ENCODE assay signal across 8 cellular contexts in genomic region chr4:52983563-52984303, GRCh38.
DNase-seq lines count a peak whose midpoint lies in the region; ATAC-seq and TF ChIP-seq lines count a peak whose summit lies in the region.

No MANE protein-coding gene starts in this region.

- H4K20me1 ChIP-seq in Karpas-422 (ENCODE audit: insufficient read depth, low read depth, low read length) (0 out of 2 replicates have a peak, but pooled peaks cover 18% of the 10 kb centered on the region), PC-3 (ENCODE audit: low read length) (no peaks in the 10 kb centered on the region)

- no peak overlapping the region for H3K4me3 ChIP-seq in Karpas-422 (ENCODE audit: low read length)
- H3K4me3 ChIP-seq in PC-3 (ENCODE audit: low read length) = no peak overlapping the region
- H3K4me3 ChIP-seq in dorsolateral prefrontal cortex = no peak overlapping the region
- H3K4me3 ChIP-seq in lung = no peak overlapping the region

- peak; percentile 55 for TF ChIP-seq CTCF in C4-2B (conservative IDR thresholded peaks at IDR 0.05)
- peak; percentile 90 for TF ChIP-seq CTCF in PC-3 (conservative IDR thresholded peaks at IDR 0.05; ENCODE audit: low read depth, low read length)
- TF ChIP-seq CTCF in dorsolateral prefrontal cortex (IDR thresholded peaks at IDR 0.05 in 54 of 56, conservative IDR thresholded peaks at IDR 0.05 in 2 of 56; ENCODE audit: low read depth in 1 of 56, partially characterized antibody in 56 of 56) = peak in 55 of 56 donors; percentile 72 to 95 (median 83)
- TF ChIP-seq CTCF in lung (IDR thresholded peaks at IDR 0.05; ENCODE audit: control extremely low read depth, extremely low read depth) = peak; percentile 53

- ATAC-seq in GM18868 (IDR thresholded peaks at IDR 0.05; ENCODE audit: unreplicated experiment) (peak; percentile 67), PC-3 (peak; percentile 80), lung (ENCODE audit: insufficient read depth, low FRiP score) (peak; percentile 50), HG02571 (IDR thresholded peaks at IDR 0.05; ENCODE audit: unreplicated experiment) (no peak)

- intact Hi-C loops in PC-3 (cut with micrococcal nuclease) = loop anchor here (1.0 to 2.0 kb wide), 6 partner anchors 271 to 1251 kb away; no protein-coding TSS in a partner anchor
- intact Hi-C loops in dorsolateral prefrontal cortex (cut with DNase I) = loop anchor here (2.0 to 10.0 kb wide), 9 partner anchors 116 to 749 kb away; no protein-coding TSS in a partner anchor

- H3K9me2 ChIP-seq in Karpas-422 (replicated peaks; ENCODE audit: insufficient read depth, low read length) (no peaks in the 10 kb centered on the region), PC-3 (replicated peaks; ENCODE audit: low read length) (no peaks in the 10 kb centered on the region)

- no peak overlapping the region for H3K4me2 ChIP-seq in Karpas-422 (ENCODE audit: low read depth, low read length, poor library complexity, severe bottlenecking)
- no peak overlapping the region for H3K4me2 ChIP-seq in PC-3 (ENCODE audit: low read length)

- H3K9me3 ChIP-seq in Karpas-422 (ENCODE audit: low read length) = no peaks in the 10 kb centered on the region
- H3K9me3 ChIP-seq in PC-3 (ENCODE audit: low read length) = no peaks in the 10 kb centered on the region
- no peaks in the 10 kb centered on the region for H3K9me3 ChIP-seq in lung (ENCODE audit: control insufficient read depth in 2 of 2, insufficient read depth in 1 of 2, low read length in 1 of 2)

- H3K79me2 ChIP-seq in Karpas-422 (ENCODE audit: low read length) (no peaks in the 10 kb centered on the region), PC-3 (ENCODE audit: low read length) (no peaks in the 10 kb centered on the region)

- H2AFZ ChIP-seq in Karpas-422 (ENCODE audit: low read length) = no peak overlapping the region
- H2AFZ ChIP-seq in PC-3 (ENCODE audit: low read length) = no peak overlapping the region

- BruUV-seq in PC-3 (replicated peaks; lab: Mats Ljungman, UMichigan) = no TSS peak

- H3F3A ChIP-seq in PC-3 (ENCODE audit: low read length, unreplicated experiment) = no peaks in the 10 kb centered on the region

- no peak overlapping the region for H3K9ac ChIP-seq in Karpas-422 (ENCODE audit: low read length)
- no peak overlapping the region for H3K9ac ChIP-seq in PC-3 (ENCODE audit: low read length)

- H3K27ac ChIP-seq in C4-2B (no peak overlapping the region), Karpas-422 (ENCODE audit: low read length) (no peak overlapping the region), PC-3 (ENCODE audit: low read length) (no peak overlapping the region), dorsolateral prefrontal cortex (no peak overlapping the region), lung (ENCODE audit: low read depth in 1 of 2, low read length in 1 of 2) (no peak overlapping the region)

- H3K27me3 ChIP-seq in Karpas-422 (ENCODE audit: low read length) (no peaks in the 10 kb centered on the region), PC-3 (ENCODE audit: low read length) (no peaks in the 10 kb centered on the region), dorsolateral prefrontal cortex (no peaks in the 10 kb centered on the region), lung (ENCODE audit: control insufficient read depth, insufficient read depth) (no peaks in the 10 kb centered on the region)

- H3K36me3 ChIP-seq in Karpas-422 (ENCODE audit: insufficient read depth, low read length) (no peaks in the 10 kb centered on the region), PC-3 (ENCODE audit: low read depth, low read length) (no peaks in the 10 kb centered on the region), lung (ENCODE audit: control insufficient read depth in 2 of 2, insufficient read depth in 2 of 2, low read length in 2 of 2) (no peaks in the 10 kb centered on the region)

- POLR2A ChIA-PET in PC-3 (lab: Charles Lee; ENCODE audit: unreplicated experiment) = interaction anchor here (0.6 kb wide), 1 partner anchor 103 kb away, joined by 3 read pairs; no protein-coding TSS in a partner anchor

- DNase-seq in Karpas-422 = peak; percentile 80
- peak; percentile 83 for DNase-seq in PC-3
- peak in 1 of 10 donors; percentile 37 for DNase-seq in dorsolateral prefrontal cortex
- no peak for DNase-seq in lung (ENCODE audit: low spot score)
- no peak for DNase-seq in T1000 (lab: John Stamatoyannopoulos, UW)

- peaks cover 12% of the 10 kb centered on the region for H3K4me1 ChIP-seq in Karpas-422 (ENCODE audit: low read length)
- H3K4me1 ChIP-seq in PC-3 (ENCODE audit: insufficient read depth, low read length) = peaks cover 12% of the 10 kb centered on the region
- H3K4me1 ChIP-seq in lung (ENCODE audit: control insufficient read depth in 2 of 2, insufficient read depth in 2 of 2, low read length in 2 of 2) = no peaks in the 10 kb centered on the region

- 1 to 3% methylated on average over 1 of the region's 1 CpG for WGBS in lung, 2 donors

- CTCF ChIA-PET in PC-3 (lab: Charles Lee) = interaction anchor here (0.5 to 1.2 kb wide), 2 partner anchors 749 to 1250 kb away, joined by 3 to 4 read pairs; no protein-coding TSS in a partner anchor

Comparison
In these comparisons a context has a peak if more than half of its experiments do, and no peak if none do; other contexts are left out.
1. DNase-seq: peak in Karpas-422 (single experiment) and PC-3 (single experiment); none in lung (single experiment) and T1000 (single experiment).
2. Peak in every context shown above with its lines, with median percentiles within 50 percentile points of each other: CTCF ChIP-seq.